ENCODE assay signal across 20 cellular contexts in genomic region chr6:42162812-42163211, GRCh38. TPM values are rescaled to one million over a fixed set of nuclear protein-coding genes. Genes with fewer than 3 reads are reported as not detected.
A peak's percentile ranks its signal among the peaks of the same experiment; 100 is the strongest.
DNase-seq lines count a peak whose midpoint lies in the region; ATAC-seq, FAIRE-seq and TF ChIP-seq lines count a peak whose summit lies in the region.
"Had no signal": no experiment of that assay in that cellular context is flagged by ENCODE, and none has a peak within 500 bp of the region (broad histone marks: within the 10 kb centered on the region; RNA-seq: fewer than 3 reads in every experiment).

No MANE protein-coding gene starts in this region.

- peak overlapping the region in 1 of 3 experiments; percentile 47; a peak in 1 of 6 replicates for H3K4me3 ChIP-seq in HepG2 (replicated peaks in 1 of 3; ENCODE audit: insufficient read depth in 1 of 3, low read depth in 2 of 3, low read length in 3 of 3)
- no peak overlapping the region for H3K4me3 ChIP-seq in right lobe of liver
- no peak overlapping the region for H3K4me3 ChIP-seq in WERI-Rb-1 (ENCODE audit: low read depth, low read length)
- H3K4me3 ChIP-seq in mesendoderm (ENCODE audit: low read length): no peak overlapping the region
- H3K4me3 ChIP-seq in endodermal cell (ENCODE audit: low read length): no peak overlapping the region
- H3K4me3 ChIP-seq: A549, HAP-1, K562 had no signal

- no peak overlapping the region for H3K9ac ChIP-seq in HepG2 (ENCODE audit: insufficient read depth, low read depth, low read length)
- no peak overlapping the region for H3K9ac ChIP-seq in mesendoderm (ENCODE audit: low read length)
- no peak overlapping the region for H3K9ac ChIP-seq in endodermal cell (ENCODE audit: extremely low read depth, low read length, poor library complexity, severe bottlenecking)

- H3K36me3 Mint-ChIP-seq in endodermal cell (ENCODE audit: low read depth): no peaks in the 10 kb centered on the region
- no peaks in the 10 kb centered on the region for H3K36me3 Mint-ChIP-seq in T-helper 17 cell (ENCODE audit: low read depth)
- H3K36me3 Mint-ChIP-seq: CD8-positive, alpha-beta T cell had no signal

- H3K9me3 ChIP-seq in HepG2 (ENCODE audit: low read length) (no peaks in the 10 kb centered on the region), right lobe of liver (no peaks in the 10 kb centered on the region), WERI-Rb-1 (ENCODE audit: severe bottlenecking) (no peaks in the 10 kb centered on the region), endodermal cell (ENCODE audit: control insufficient read depth, low read length) (no peaks in the 10 kb centered on the region), T-helper 17 cell (ENCODE audit: control insufficient read depth, low read length, poor library complexity, severe bottlenecking) (no peaks in the 10 kb centered on the region)
- H3K9me3 ChIP-seq: A549, HAP-1 had no signal

- TF ChIP-seq CTCF in HepG2 (CRISPR knock-in tag; IDR thresholded peaks at IDR 0.05): no peak; the same call in 1 of the 2 replicates
- TF ChIP-seq CTCF in right lobe of liver (IDR thresholded peaks at IDR 0.05): no peak
- TF ChIP-seq CTCF in WERI-Rb-1 (IDR thresholded peaks at IDR 0.05; ENCODE audit: low read depth, low read length): no peak
- TF ChIP-seq CTCF in GM10248 (IDR thresholded peaks at IDR 0.05; ENCODE audit: control extremely low read depth, extremely low read depth, low read depth, missing control alignments): no peak
- TF ChIP-seq CTCF in endodermal cell (conservative IDR thresholded peaks at IDR 0.05): no peak

- H3K4me2 ChIP-seq in HepG2 (ENCODE audit: low read depth, low read length) (peak overlapping the region; percentile 68), mesendoderm (ENCODE audit: low read length) (no peak overlapping the region)
- H3K4me2 ChIP-seq: A549 had no signal

- H3K79me1 ChIP-seq in mesendoderm (ENCODE audit: low read length): no peaks in the 10 kb centered on the region

- H3K27ac Mint-ChIP-seq in endodermal cell (no peak overlapping the region), T-helper 17 cell (no peak overlapping the region)
- H3K27ac Mint-ChIP-seq: CD8-positive, alpha-beta T cell had no signal

- H3K4me3 Mint-ChIP-seq in endodermal cell (no peak overlapping the region), T-helper 17 cell (no peak overlapping the region)
- H3K4me3 Mint-ChIP-seq: CD8-positive, alpha-beta T cell had no signal

- peaks cover 3 to 16% of the 10 kb centered on the region in 2 experiments; a peak in 3 of 5 replicates for H3K27me3 ChIP-seq in HepG2 (ENCODE audit: control insufficient read depth in 1 of 2, insufficient read depth in 2 of 2, low read length in 2 of 2)
- H3K27me3 ChIP-seq in right lobe of liver: no peaks in the 10 kb centered on the region
- H3K27me3 ChIP-seq in WERI-Rb-1 (ENCODE audit: insufficient read depth, low read depth, severe bottlenecking): no peaks in the 10 kb centered on the region
- no peaks in the 10 kb centered on the region for H3K27me3 ChIP-seq in mesendoderm (ENCODE audit: insufficient read depth, low read length, poor library complexity)
- no peaks in the 10 kb centered on the region for H3K27me3 ChIP-seq in endodermal cell (ENCODE audit: control insufficient read depth, insufficient read depth, low read length, poor library complexity, severe bottlenecking)

- no peak overlapping the region for H2AFZ ChIP-seq in HepG2 (ENCODE audit: low read length)

- TF ChIP-seq POLR2A in HepG2 (IDR thresholded peaks at IDR 0.05; ENCODE audit: insufficient read depth in 1 of 2, low read depth in 2 of 2, low read length in 2 of 2) (no peak), right lobe of liver (IDR thresholded peaks at IDR 0.05) (no peak)

- H3K4me1 Mint-ChIP-seq in endodermal cell: peaks cover 9% of the 10 kb centered on the region
- peaks cover 8% of the 10 kb centered on the region for H3K4me1 Mint-ChIP-seq in T-helper 17 cell

- in situ Hi-C loops in HepG2 (cut with HindIII; ENCODE audit: extremely low pct_ligation_motif_present, low pct_unique_long_range_greater_than_20kb): no loop called here

- no peak overlapping the region for H3K23ac ChIP-seq in mesendoderm (ENCODE audit: low read length)

- H2BK5ac ChIP-seq in mesendoderm (ENCODE audit: low read length): no peak overlapping the region

- H3K27ac ChIP-seq in HepG2 (ENCODE audit: extremely low read length, insufficient read depth, low read length): no peak overlapping the region
- no peak overlapping the region for H3K27ac ChIP-seq in right lobe of liver
- H3K27ac ChIP-seq in WERI-Rb-1: peak overlapping the region; percentile 34
- H3K27ac ChIP-seq in mesendoderm (ENCODE audit: low read depth, low read length): no peak overlapping the region
- H3K27ac ChIP-seq in endodermal cell (ENCODE audit: low read depth, low read length): no peak overlapping the region
- H3K27ac ChIP-seq: 22Rv1, A549 had no signal

- H3K56ac ChIP-seq in mesendoderm (ENCODE audit: low read length): peak overlapping the region; percentile 58

- ATAC-seq in HepG2: peak; percentile 5; the same call in 2 of the 3 replicates
- ATAC-seq in right lobe of liver: no peak
- ATAC-seq in HG03135 (IDR thresholded peaks at IDR 0.05; ENCODE audit: unreplicated experiment): no peak
- no peak for ATAC-seq in T-helper 17 cell
- ATAC-seq: A549; CD8-positive, alpha-beta T cell; K562 had no signal

- H2BK120ac ChIP-seq in mesendoderm (ENCODE audit: low read depth, low read length): no peak overlapping the region

- H3K4me1 ChIP-seq in HepG2 (ENCODE audit: insufficient read depth, low read length) (peaks cover 44% of the 10 kb centered on the region), right lobe of liver (no peaks in the 10 kb centered on the region), mesendoderm (ENCODE audit: control insufficient read depth, low read depth, low read length) (peaks cover 2% of the 10 kb centered on the region), endodermal cell (ENCODE audit: control insufficient read depth, insufficient read depth, low read length) (no peaks in the 10 kb centered on the region)
- H3K4me1 ChIP-seq: HAP-1 had no signal

- 46% methylated on average over 10 of the region's 13 CpGs for WGBS in HepG2 (ENCODE audit: low lambda C conversion rate)
- WGBS in right lobe of liver (ENCODE audit: insufficient coverage, low coverage, low lambda C conversion rate, missing lambda C conversion rate): 100% methylated on average over 1 of the region's 13 CpGs
- no CpG with 5 or more reads among the region's 13 CpGs for WGBS in mesendoderm (ENCODE audit: extremely low coverage, insufficient coverage, low lambda C conversion rate)
- 89 to 97% methylated on average over 9 to 13 of the region's 13 CpGs for WGBS in endodermal cell (ENCODE audit: insufficient coverage in 1 of 2, insufficient read length in 1 of 2), 2 experiments

- H4K8ac ChIP-seq in mesendoderm (ENCODE audit: low read depth, low read length): no peak overlapping the region

- no peak overlapping the region for H3K4ac ChIP-seq in mesendoderm (ENCODE audit: low read depth, low read length)

- no peak for DNase-seq in HepG2 (ENCODE audit: low spot score)
- DNase-seq in right lobe of liver: no peak
- DNase-seq in WERI-Rb-1: no peak
- DNase-seq in mesendoderm: no peak
- no peak for DNase-seq in GM10248 (ENCODE audit: extremely low spot score)
- no peak for DNase-seq in endodermal cell
- DNase-seq in T-helper 17 cell: no peak
- DNase-seq: AML-193; Calu3; CD8-positive, alpha-beta T cell; EL; GOT3 had no signal

- H4K20me1 ChIP-seq in HepG2 (ENCODE audit: insufficient read depth, low read length): no peaks in the 10 kb centered on the region

- intact Hi-C loops in HepG2 (cut with micrococcal nuclease; ENCODE audit: unreplicated experiment): loop anchor here (5.0 kb wide), 1 partner anchor 46 kb away; no protein-coding TSS in a partner anchor
- intact Hi-C loops in right lobe of liver (cut with DNase I): loop anchor here in 1 of 2 donors (5.0 to 10.0 kb wide), 2 partner anchors 62 to 86 kb away; no protein-coding TSS in a partner anchor

- H3K36me3 ChIP-seq in HepG2 (replicated peaks in 1 of 2; ENCODE audit: control insufficient read depth in 1 of 2, insufficient read depth in 2 of 2, low read length in 2 of 2) (no peaks in the 10 kb centered on the region), right lobe of liver (no peaks in the 10 kb centered on the region), WERI-Rb-1 (no peaks in the 10 kb centered on the region), mesendoderm (ENCODE audit: control insufficient read depth, insufficient read depth, low read length) (no peaks in the 10 kb centered on the region), endodermal cell (ENCODE audit: control insufficient read depth, insufficient read depth, low read length) (no peaks in the 10 kb centered on the region)
- H3K36me3 ChIP-seq: HAP-1 had no signal

- CTCF ChIA-PET in HepG2 (lab: Yijun Ruan, JAX; ENCODE audit: low intra/inter-chr PET ratio, low total read pairs) (interaction anchor here (1.0 kb wide), 1 partner anchor 87 kb away, joined by 3 read pairs; no protein-coding TSS in a partner anchor), GM10248 (lab: Yijun Ruan, JAX) (interaction anchor here (1.3 to 1.5 kb wide), 2 partner anchors 59 to 386 kb away, joined by 3 to 7 read pairs; no protein-coding TSS in a partner anchor)

- BruUV-seq in HepG2 (replicated peaks; lab: Mats Ljungman, UMichigan): no TSS peak

- no peak overlapping the region for H4K5ac ChIP-seq in mesendoderm (ENCODE audit: low read length)

- no peaks in the 10 kb centered on the region for H3K9me3 Mint-ChIP-seq in endodermal cell
- H3K9me3 Mint-ChIP-seq: CD8-positive, alpha-beta T cell had no signal

- H3K79me2 ChIP-seq in HepG2 (ENCODE audit: insufficient read depth, low read length): no peaks in the 10 kb centered on the region
- no peaks in the 10 kb centered on the region for H3K79me2 ChIP-seq in mesendoderm (ENCODE audit: control insufficient read depth, insufficient read depth, low read length)

- H3K18ac ChIP-seq in mesendoderm (ENCODE audit: low read length): no peak overlapping the region

- no peak overlapping the region for H2BK15ac ChIP-seq in mesendoderm (replicated peaks; ENCODE audit: low read depth)

- FAIRE-seq in HepG2 (lab: Jason Lieb, UNC): no peak
- FAIRE-seq: A549, GM12891, K562 had no signal

- no peak for TF ChIP-seq EP300 in HepG2 (IDR thresholded peaks at IDR 0.05; ENCODE audit: low read depth in 2 of 2, low read length in 2 of 2)
- TF ChIP-seq EP300 in HepG2 (CRISPR knock-in tag; IDR thresholded peaks at IDR 0.05; ENCODE audit: borderline replicate concordance): no peak

- H3K27me3 Mint-ChIP-seq in endodermal cell (ENCODE audit: insufficient read depth) (peaks cover 14% of the 10 kb centered on the region), T-helper 17 cell (peaks cover 18% of the 10 kb centered on the region)

- H2AK5ac ChIP-seq in mesendoderm (ENCODE audit: low read length): no peak overlapping the region

- POLR2A ChIA-PET in HepG2 (lab: Yijun Ruan, JAX) (interaction anchor here (0.6 to 1.4 kb wide), 4 partner anchors 25 to 112 kb away, joined by 3 to 4 read pairs (median 3); no protein-coding TSS in a partner anchor), GM10248 (lab: Yijun Ruan, JAX) (no interaction called here)

- TF ChIP-seq RAD21 in HepG2 (CRISPR knock-in tag; IDR thresholded peaks at IDR 0.05): no peak

RNA-seq across cellular contexts. Expression of gene GUCA1A, which starts 10.4 kb away (rescaled TPM):
- total RNA-seq in HepG2 (2016; rRNA removed; fragmentation: Illumina TruSeq; extraction: Trizol) (not detected in 2 replicates), right lobe of liver (not detected), endodermal cell (1 to 10 TPM; 3.9 to 4.4 TPM), T-helper 17 cell (not detected)
- total RNA-seq in HepG2 (2016; cell fraction: cytosol; rRNA removed; fragmentation: Illumina TruSeq; extraction: Trizol; ENCODE audit: low read depth): not detected in 2 replicates
- total RNA-seq in HepG2 (2016; cell fraction: insoluble cytoplasmic fraction; rRNA removed; fragmentation: Illumina TruSeq; extraction: Trizol): not detected in 2 replicates
- total RNA-seq in HepG2 (2016; cell fraction: membrane; rRNA removed; fragmentation: Illumina TruSeq; extraction: Trizol): not detected in 2 replicates
- not detected in 2 replicates for total RNA-seq in HepG2 (2016; cell fraction: nucleus; rRNA removed; fragmentation: Illumina TruSeq; extraction: Trizol)
- not detected in 2 replicates for polyA plus RNA-seq in HepG2 (2011; rRNA removed)
- not detected in 2 replicates for polyA plus RNA-seq in HepG2 (2011; cell fraction: cytosol; rRNA removed)
- polyA plus RNA-seq in HepG2 (2011; cell fraction: nucleus; rRNA removed): not detected in 2 replicates
- not detected in 2 replicates for polyA plus RNA-seq in HepG2 (2012)
- polyA plus RNA-seq in HepG2 (2016; cell fraction: cytosol; fragmentation: Illumina TruSeq; extraction: Trizol; ENCODE audit: low read depth): not detected in 2 replicates
- not detected in 2 replicates for polyA plus RNA-seq in HepG2 (2016; cell fraction: insoluble cytoplasmic fraction; fragmentation: Illumina TruSeq; extraction: Trizol; ENCODE audit: low read depth)
- not detected in 2 replicates for polyA plus RNA-seq in HepG2 (2016; cell fraction: membrane; fragmentation: Illumina TruSeq; extraction: Trizol; ENCODE audit: low read depth)
- not detected in 2 replicates for polyA plus RNA-seq in HepG2 (2016; cell fraction: nucleus; fragmentation: Illumina TruSeq; extraction: Trizol; ENCODE audit: insufficient read depth, low read depth)
- polyA minus RNA-seq in HepG2 (2011; rRNA and poly(A)+ RNA removed; ENCODE audit: low replicate concordance): not detected in 2 replicates
- polyA minus RNA-seq in HepG2 (2011; cell fraction: cytosol; rRNA and poly(A)+ RNA removed): not detected in 2 replicates
- not detected in 2 replicates for polyA minus RNA-seq in HepG2 (2011; cell fraction: nucleus; rRNA and poly(A)+ RNA removed)
- polyA plus RNA-seq in mesendoderm (2013, experiment 1 of 2): 0.73 TPM
- polyA plus RNA-seq in mesendoderm (2013, experiment 2 of 2): 0.78 TPM
- polyA plus RNA-seq in endodermal cell (2013, experiment 1 of 2): 2.7 TPM
- 2.6 TPM for polyA plus RNA-seq in endodermal cell (2013, experiment 2 of 2)
- total RNA-seq: Calu3; CD8-positive, alpha-beta T cell; G401; HT-29; K562 had no signal
- polyA plus RNA-seq: A549, K562 had no signal

RNA-seq across cellular contexts. Expression of gene C6orf132, which starts 20.4 kb away (rescaled TPM):
- total RNA-seq in HepG2 (2016; rRNA removed; fragmentation: Illumina TruSeq; extraction: Trizol): 1.5 and 3.0 TPM in 2 replicates
- total RNA-seq in HepG2 (2016; cell fraction: cytosol; rRNA removed; fragmentation: Illumina TruSeq; extraction: Trizol; ENCODE audit: low read depth): 3.8 and 6.3 TPM in 2 replicates
- 1.5 and 2.5 TPM in 2 replicates for total RNA-seq in HepG2 (2016; cell fraction: insoluble cytoplasmic fraction; rRNA removed; fragmentation: Illumina TruSeq; extraction: Trizol)
- 5.3 and 6.4 TPM in 2 replicates for total RNA-seq in HepG2 (2016; cell fraction: membrane; rRNA removed; fragmentation: Illumina TruSeq; extraction: Trizol)
- 0.78 and 1.4 TPM in 2 replicates for total RNA-seq in HepG2 (2016; cell fraction: nucleus; rRNA removed; fragmentation: Illumina TruSeq; extraction: Trizol)
- 0.78 and 0.85 TPM in 2 replicates for polyA plus RNA-seq in HepG2 (2011; rRNA removed)
- polyA plus RNA-seq in HepG2 (2011; cell fraction: cytosol; rRNA removed): 0.46 and 0.76 TPM in 2 replicates
- polyA plus RNA-seq in HepG2 (2011; cell fraction: nucleus; rRNA removed): 0.88 and 1.0 TPM in 2 replicates
- polyA plus RNA-seq in HepG2 (2012): 0.83 and 1.1 TPM in 2 replicates
- polyA plus RNA-seq in HepG2 (2016; cell fraction: cytosol; fragmentation: Illumina TruSeq; extraction: Trizol; ENCODE audit: low read depth): 7.0 and 9.3 TPM in 2 replicates
- 1.6 and 3.8 TPM in 2 replicates for polyA plus RNA-seq in HepG2 (2016; cell fraction: insoluble cytoplasmic fraction; fragmentation: Illumina TruSeq; extraction: Trizol; ENCODE audit: low read depth)
- 6.1 and 6.6 TPM in 2 replicates for polyA plus RNA-seq in HepG2 (2016; cell fraction: membrane; fragmentation: Illumina TruSeq; extraction: Trizol; ENCODE audit: low read depth)
- 1.1 and 1.6 TPM in 2 replicates for polyA plus RNA-seq in HepG2 (2016; cell fraction: nucleus; fragmentation: Illumina TruSeq; extraction: Trizol; ENCODE audit: insufficient read depth, low read depth)
- 0.30 and 0.56 TPM in 2 replicates for polyA minus RNA-seq in HepG2 (2011; rRNA and poly(A)+ RNA removed; ENCODE audit: low replicate concordance)
- 0.97 TPM in 1 of 2 replicates, not detected in the other for polyA minus RNA-seq in HepG2 (2011; cell fraction: cytosol; rRNA and poly(A)+ RNA removed)
- 0.50 and 0.64 TPM in 2 replicates for polyA minus RNA-seq in HepG2 (2011; cell fraction: nucleus; rRNA and poly(A)+ RNA removed)
- total RNA-seq in right lobe of liver: under 1 TPM; 0.07 to 0.74 (median 0.34) TPM
- 41.7 TPM for polyA plus RNA-seq in mesendoderm (2013, experiment 1 of 2)
- polyA plus RNA-seq in mesendoderm (2013, experiment 2 of 2): 44.6 TPM
- total RNA-seq in endodermal cell: 10 to 100 TPM; 23.4 to 24.4 TPM
- 3.0 TPM for polyA plus RNA-seq in endodermal cell (2013, experiment 1 of 2)
- 2.0 TPM for polyA plus RNA-seq in endodermal cell (2013, experiment 2 of 2)
- total RNA-seq in T-helper 17 cell: not detected
- total RNA-seq: G401 had no signal

RNA-seq across cellular contexts. Expression of gene GUCA1B, which starts 31.9 kb away (rescaled TPM):
- total RNA-seq in HepG2 (2016; rRNA removed; fragmentation: Illumina TruSeq; extraction: Trizol): 0.31 and 0.75 TPM in 2 replicates
- total RNA-seq in HepG2 (2016; cell fraction: cytosol; rRNA removed; fragmentation: Illumina TruSeq; extraction: Trizol; ENCODE audit: low read depth): not detected in 2 replicates
- 0.22 and 0.26 TPM in 2 replicates for total RNA-seq in HepG2 (2016; cell fraction: insoluble cytoplasmic fraction; rRNA removed; fragmentation: Illumina TruSeq; extraction: Trizol)
- 0.28 TPM in 1 of 2 replicates, not detected in the other for total RNA-seq in HepG2 (2016; cell fraction: membrane; rRNA removed; fragmentation: Illumina TruSeq; extraction: Trizol)
- 0.34 and 0.47 TPM in 2 replicates for total RNA-seq in HepG2 (2016; cell fraction: nucleus; rRNA removed; fragmentation: Illumina TruSeq; extraction: Trizol)
- 0.58 and 0.74 TPM in 2 replicates for polyA plus RNA-seq in HepG2 (2011; rRNA removed)
- polyA plus RNA-seq in HepG2 (2011; cell fraction: cytosol; rRNA removed): 0.23 and 0.40 TPM in 2 replicates
- polyA plus RNA-seq in HepG2 (2011; cell fraction: nucleus; rRNA removed): 2.1 and 2.6 TPM in 2 replicates
- 0.72 and 1.5 TPM in 2 replicates for polyA plus RNA-seq in HepG2 (2012)
- not detected in 2 replicates for polyA plus RNA-seq in HepG2 (2016; cell fraction: cytosol; fragmentation: Illumina TruSeq; extraction: Trizol; ENCODE audit: low read depth)
- polyA plus RNA-seq in HepG2 (2016; cell fraction: insoluble cytoplasmic fraction; fragmentation: Illumina TruSeq; extraction: Trizol; ENCODE audit: low read depth): 0.38 and 0.50 TPM in 2 replicates
- 0.17 and 0.26 TPM in 2 replicates for polyA plus RNA-seq in HepG2 (2016; cell fraction: membrane; fragmentation: Illumina TruSeq; extraction: Trizol; ENCODE audit: low read depth)
- 0.89 and 2.5 TPM in 2 replicates for polyA plus RNA-seq in HepG2 (2016; cell fraction: nucleus; fragmentation: Illumina TruSeq; extraction: Trizol; ENCODE audit: insufficient read depth, low read depth)
- 0.19 and 0.26 TPM in 2 replicates for polyA minus RNA-seq in HepG2 (2011; rRNA and poly(A)+ RNA removed; ENCODE audit: low replicate concordance)
- not detected in 2 replicates for polyA minus RNA-seq in HepG2 (2011; cell fraction: cytosol; rRNA and poly(A)+ RNA removed)
- 0.90 and 0.99 TPM in 2 replicates for polyA minus RNA-seq in HepG2 (2011; cell fraction: nucleus; rRNA and poly(A)+ RNA removed)
- total RNA-seq in right lobe of liver: under 1 TPM in 5 of 6 experiments, not detected in 1; 0.25 to 0.93 (median 0.68) TPM
- 0.06 TPM for polyA plus RNA-seq in mesendoderm (2013, experiment 1 of 2)
- polyA plus RNA-seq in mesendoderm (2013, experiment 2 of 2): 0.11 TPM
- 1 to 10 TPM in 1 of 2 donors, under 1 TPM in 1; 0.33 to 3.1 TPM for total RNA-seq in endodermal cell
- polyA plus RNA-seq in endodermal cell (2013, experiment 1 of 2): 0.96 TPM
- 0.83 TPM for polyA plus RNA-seq in endodermal cell (2013, experiment 2 of 2)
- total RNA-seq in T-helper 17 cell: 1 to 10 TPM; 1.5 to 2.2 TPM
- total RNA-seq: G401, HT-29 had no signal

RNA-seq across cellular contexts. Expression of gene MRPS10, which starts 54.8 kb away (rescaled TPM):
- 54.6 and 79.2 TPM in 2 replicates for total RNA-seq in HepG2 (2016; rRNA removed; fragmentation: Illumina TruSeq; extraction: Trizol)
- total RNA-seq in HepG2 (2016; cell fraction: cytosol; rRNA removed; fragmentation: Illumina TruSeq; extraction: Trizol; ENCODE audit: low read depth): 12.2 and 13.6 TPM in 2 replicates
- 55.4 and 85.0 TPM in 2 replicates for total RNA-seq in HepG2 (2016; cell fraction: insoluble cytoplasmic fraction; rRNA removed; fragmentation: Illumina TruSeq; extraction: Trizol)
- total RNA-seq in HepG2 (2016; cell fraction: membrane; rRNA removed; fragmentation: Illumina TruSeq; extraction: Trizol): 37.8 and 41.2 TPM in 2 replicates
- 20.0 and 20.7 TPM in 2 replicates for total RNA-seq in HepG2 (2016; cell fraction: nucleus; rRNA removed; fragmentation: Illumina TruSeq; extraction: Trizol)
- 22.8 and 31.7 TPM in 2 replicates for polyA plus RNA-seq in HepG2 (2011; rRNA removed)
- 16.1 and 23.7 TPM in 2 replicates for polyA plus RNA-seq in HepG2 (2011; cell fraction: cytosol; rRNA removed)
- 4.2 and 5.9 TPM in 2 replicates for polyA plus RNA-seq in HepG2 (2011; cell fraction: nucleus; rRNA removed)
- 22.8 and 28.4 TPM in 2 replicates for polyA plus RNA-seq in HepG2 (2012)
- polyA plus RNA-seq in HepG2 (2016; cell fraction: cytosol; fragmentation: Illumina TruSeq; extraction: Trizol; ENCODE audit: low read depth): 14.5 and 15.5 TPM in 2 replicates
- polyA plus RNA-seq in HepG2 (2016; cell fraction: insoluble cytoplasmic fraction; fragmentation: Illumina TruSeq; extraction: Trizol; ENCODE audit: low read depth): 81.8 and 85.5 TPM in 2 replicates
- polyA plus RNA-seq in HepG2 (2016; cell fraction: membrane; fragmentation: Illumina TruSeq; extraction: Trizol; ENCODE audit: low read depth): 32.1 and 36.3 TPM in 2 replicates
- polyA plus RNA-seq in HepG2 (2016; cell fraction: nucleus; fragmentation: Illumina TruSeq; extraction: Trizol; ENCODE audit: insufficient read depth, low read depth): 30.6 and 31.3 TPM in 2 replicates
- polyA minus RNA-seq in HepG2 (2011; rRNA and poly(A)+ RNA removed; ENCODE audit: low replicate concordance): 5.2 and 11.4 TPM in 2 replicates
- 13.1 and 14.4 TPM in 2 replicates for polyA minus RNA-seq in HepG2 (2011; cell fraction: cytosol; rRNA and poly(A)+ RNA removed)
- polyA minus RNA-seq in HepG2 (2011; cell fraction: nucleus; rRNA and poly(A)+ RNA removed): 12.4 and 15.7 TPM in 2 replicates
- total RNA-seq in right lobe of liver: 10 to 100 TPM; 17.7 to 35.3 (median 20.1) TPM
- polyA plus RNA-seq in mesendoderm (2013, experiment 1 of 2): 34.9 TPM
- polyA plus RNA-seq in mesendoderm (2013, experiment 2 of 2): 36.3 TPM
- total RNA-seq in endodermal cell: 10 to 100 TPM; 33.4 to 39.6 TPM
- polyA plus RNA-seq in endodermal cell (2013, experiment 1 of 2): 24.1 TPM
- polyA plus RNA-seq in endodermal cell (2013, experiment 2 of 2): 24.6 TPM
- total RNA-seq in T-helper 17 cell: 10 to 100 TPM; 15.4 to 20.1 TPM
